Comparison of ENCODE assay signal across 14 cellular contexts in the genomic region with DNA sequence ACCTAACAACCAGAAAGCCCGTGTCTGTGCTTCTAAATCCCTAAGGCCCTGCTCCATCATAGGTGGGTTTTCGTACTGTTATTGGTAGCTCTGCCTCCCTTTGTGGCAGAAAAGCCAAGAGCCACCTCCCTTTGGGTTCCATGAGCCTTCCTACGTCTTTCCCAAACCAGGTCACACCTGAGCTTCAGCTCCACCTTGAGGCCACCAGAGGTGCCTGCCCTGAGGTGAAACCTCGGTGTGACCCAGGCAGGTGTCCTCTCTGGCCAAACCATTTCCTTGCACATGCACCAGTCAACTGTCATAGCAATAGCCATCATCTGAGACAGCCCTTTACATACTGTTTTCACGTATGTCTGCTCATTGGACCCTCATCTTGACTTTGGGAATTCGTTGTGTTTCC.
A peak's percentile ranks its signal among the peaks of the same experiment; 100 is the strongest.
DNase-seq lines count a peak whose midpoint lies in the region; ATAC-seq and TF ChIP-seq lines count a peak whose summit lies in the region.
"Had no signal": no experiment of that assay in that cellular context is flagged by ENCODE, and none has a peak within 500 bp of the region (broad histone marks: within the 10 kb centered on the region; RNA-seq: fewer than 3 reads in every experiment).

No MANE protein-coding gene starts in this region.

- no peak for ATAC-seq in activated CD8-positive, alpha-beta T cell treated with anti-CD3 and anti-CD28 coated beads for 36 hours
- ATAC-seq in SK-N-SH treated with all-trans-retinoic acid at 6 μM for 48 hours (no peak), HG03354 (IDR thresholded peaks at IDR 0.05; ENCODE audit: poor library complexity, severe bottlenecking, unreplicated experiment) (no peak)
- ATAC-seq: body of pancreas; CD8-positive, alpha-beta T cell had no signal

- H3K4me1 Mint-ChIP-seq in activated CD8-positive, alpha-beta T cell treated with anti-CD3 and anti-CD28 coated beads for 36 hours (ENCODE audit: low read depth) = peaks cover 44% of the 10 kb centered on the region
- H3K4me1 Mint-ChIP-seq: neural crest cell had no signal

- H3K27me3 Mint-ChIP-seq in activated CD8-positive, alpha-beta T cell treated with anti-CD3 and anti-CD28 coated beads for 36 hours = peaks cover 2% of the 10 kb centered on the region

- intact Hi-C loops in activated CD8-positive, alpha-beta T cell treated with anti-CD3 and anti-CD28 coated beads for 36 hours (cut with micrococcal nuclease) = loop anchor here (5.0 kb wide), 2 partner anchors 51 to 189 kb away; a partner anchor contains a TSS

- no peak overlapping the region for H3K4me3 Mint-ChIP-seq in activated CD8-positive, alpha-beta T cell treated with anti-CD3 and anti-CD28 coated beads for 36 hours
- H3K4me3 Mint-ChIP-seq: CD8-positive, alpha-beta T cell; neural crest cell had no signal

- no peaks in the 10 kb centered on the region for H3K36me3 Mint-ChIP-seq in activated CD8-positive, alpha-beta T cell treated with anti-CD3 and anti-CD28 coated beads for 36 hours (ENCODE audit: low read depth)
- H3K36me3 Mint-ChIP-seq: CD8-positive, alpha-beta T cell had no signal

- in situ Hi-C loops in GM13976 (cut with MboI; ENCODE audit: low sequenced_read_pairs, unreplicated experiment) = no loop called here

- CTCF ChIA-PET in activated CD8-positive, alpha-beta T cell treated with anti-CD3 and anti-CD28 coated beads for 36 hours (lab: Charles Lee) = interaction anchor here (1.4 to 1.8 kb wide), 2 partner anchors 46 to 61 kb away, joined by 3 to 4 read pairs; no protein-coding TSS in a partner anchor

- H3K27ac Mint-ChIP-seq in activated CD8-positive, alpha-beta T cell treated with anti-CD3 and anti-CD28 coated beads for 36 hours = peak overlapping the region; percentile 81

- peak; percentile 81 for DNase-seq in DMS53 (lab: John Stamatoyannopoulos, UW)
- no peak for DNase-seq in GM13976 (ENCODE audit: low spot score)
- DNase-seq in activated CD8-positive, alpha-beta T cell treated with anti-CD3 and anti-CD28 coated beads for 36 hours = no peak
- DNase-seq in iPS-NIHi7 (ENCODE audit: extremely low spot score) = peak; percentile 65
- no peak for DNase-seq in substantia nigra (lab: John Stamatoyannopoulos, UW)
- DNase-seq: body of pancreas; CD8-positive, alpha-beta T cell; NCI-H1436 treated with DMSO at 0.1 percent for 48 hours; NCI-H526 treated with DMSO at 0.1 percent for 48 hours; SJCRH30 had no signal

- peak; percentile 31 for TF ChIP-seq CTCF in GM13976 (IDR thresholded peaks at IDR 0.05; ENCODE audit: borderline replicate concordance, control extremely low read depth, extremely low read depth, insufficient read depth, missing control alignments)
- no peak for TF ChIP-seq CTCF in activated CD8-positive, alpha-beta T cell treated with anti-CD3 and anti-CD28 coated beads for 36 hours (IDR thresholded peaks at IDR 0.05)

- H3K9me3 Mint-ChIP-seq in activated CD8-positive, alpha-beta T cell treated with anti-CD3 and anti-CD28 coated beads for 36 hours = peaks cover 10% of the 10 kb centered on the region

- H3K27ac ChIP-seq in substantia nigra (ENCODE audit: low read depth, low read length, poor library complexity, severe bottlenecking) = no peak overlapping the region
- H3K27ac ChIP-seq: body of pancreas, SJCRH30, thoracic aorta had no signal

- POLR2A ChIA-PET in activated CD8-positive, alpha-beta T cell treated with anti-CD3 and anti-CD28 coated beads for 36 hours (lab: Charles Lee) = interaction anchor here (0.6 to 1.4 kb wide), 2 partner anchors 9 to 57 kb away, joined by 3 read pairs; no protein-coding TSS in a partner anchor

TF ChIP-seq in SK-N-SH treated with all-trans-retinoic acid at 6 μM for 48 hours, 23 proteins besides CTCF, POLR2A, EP300 and RAD21:
- TF ChIP-seq RARB (CRISPR knock-in tag; IDR thresholded peaks at IDR 0.05) (no peak), OSR1 (CRISPR knock-in tag; IDR thresholded peaks at IDR 0.05) (no peak), ZC3H10 (CRISPR knock-in tag; IDR thresholded peaks at IDR 0.05) (no peak), ESRRG (CRISPR knock-in tag; IDR thresholded peaks at IDR 0.05) (no peak), TCF4 (CRISPR knock-in tag; IDR thresholded peaks at IDR 0.05; ENCODE audit: borderline replicate concordance) (no peak)

Comparison
In these comparisons a context has a peak if more than half of its experiments do, and no peak if none do; other contexts are left out.
1. DNase-seq: peak in DMS53 (single experiment) and iPS-NIHi7 (single experiment); none in GM13976 (single experiment), activated CD8-positive, alpha-beta T cell treated with anti-CD3 and anti-CD28 coated beads for 36 hours (single experiment) and substantia nigra (0 of 49).